In genomic region chr17:61188081-61188480, GRCh38 we compare ENCODE assay signal across 19 cellular contexts.
"Had no signal": no experiment of that assay in that cellular context is flagged by ENCODE, and none has a peak within 500 bp of the region (broad histone marks: within the 10 kb centered on the region; RNA-seq: fewer than 3 reads in every experiment).

No MANE protein-coding gene starts in this region.

- H3K4me1 ChIP-seq: heart left ventricle, spleen, tibial artery, vagina had no signal

- H3K27ac ChIP-seq: dorsolateral prefrontal cortex, heart left ventricle, spleen, tibial artery, upper lobe of left lung, vagina had no signal

- H3K27me3 ChIP-seq: dorsolateral prefrontal cortex, heart left ventricle, spleen, tibial artery, upper lobe of left lung, vagina had no signal

- H3K9me3 ChIP-seq: tibial artery, vagina had no signal

- ATAC-seq: esophagus mucosa; heart left ventricle; left colon; naive thymus-derived CD4-positive, alpha-beta T cell; sciatic nerve; stimulated activated memory B cell treated with anti-CD40 and anti-IgM and Interleukin-4, amounts not matched to agents 10 μg/mL and 1 μg/mL and 100 μg/mL, for 72 hours had no signal

- DNase-seq: dorsolateral prefrontal cortex; effector CD8-positive, alpha-beta T cell; heart left ventricle; hippocampal formation; left colon; mesendoderm; naive thymus-derived CD4-positive, alpha-beta T cell; posterior cingulate gyrus; spleen; stimulated activated CD4-positive, alpha-beta T cell treated with anti-CD3 and anti-CD28 coated beads, Interleukin-15, amount 100 ng/mL, for 24 hours; stimulated activated CD4-positive, alpha-beta T cell treated with anti-CD3 and anti-CD28 coated beads, Interleukin-1b, Interleukin-23, amount 100 ng/mL, for 48 hours; stimulated activated CD4-positive, alpha-beta T cell treated with anti-CD3 and anti-CD28 coated beads, Interleukin-4, amount 100 ng/mL, for 24 hours; tibial artery; upper lobe of left lung had no signal

- FAIRE-seq: frontal cortex had no signal

- H3K4me3 ChIP-seq: dorsolateral prefrontal cortex, heart left ventricle, spleen, tibial artery, upper lobe of left lung, vagina had no signal

- H3K36me3 ChIP-seq: heart left ventricle, spleen, tibial artery, upper lobe of left lung, vagina had no signal
